ENCODE assay signal across 7 cellular contexts in the genomic region with DNA sequence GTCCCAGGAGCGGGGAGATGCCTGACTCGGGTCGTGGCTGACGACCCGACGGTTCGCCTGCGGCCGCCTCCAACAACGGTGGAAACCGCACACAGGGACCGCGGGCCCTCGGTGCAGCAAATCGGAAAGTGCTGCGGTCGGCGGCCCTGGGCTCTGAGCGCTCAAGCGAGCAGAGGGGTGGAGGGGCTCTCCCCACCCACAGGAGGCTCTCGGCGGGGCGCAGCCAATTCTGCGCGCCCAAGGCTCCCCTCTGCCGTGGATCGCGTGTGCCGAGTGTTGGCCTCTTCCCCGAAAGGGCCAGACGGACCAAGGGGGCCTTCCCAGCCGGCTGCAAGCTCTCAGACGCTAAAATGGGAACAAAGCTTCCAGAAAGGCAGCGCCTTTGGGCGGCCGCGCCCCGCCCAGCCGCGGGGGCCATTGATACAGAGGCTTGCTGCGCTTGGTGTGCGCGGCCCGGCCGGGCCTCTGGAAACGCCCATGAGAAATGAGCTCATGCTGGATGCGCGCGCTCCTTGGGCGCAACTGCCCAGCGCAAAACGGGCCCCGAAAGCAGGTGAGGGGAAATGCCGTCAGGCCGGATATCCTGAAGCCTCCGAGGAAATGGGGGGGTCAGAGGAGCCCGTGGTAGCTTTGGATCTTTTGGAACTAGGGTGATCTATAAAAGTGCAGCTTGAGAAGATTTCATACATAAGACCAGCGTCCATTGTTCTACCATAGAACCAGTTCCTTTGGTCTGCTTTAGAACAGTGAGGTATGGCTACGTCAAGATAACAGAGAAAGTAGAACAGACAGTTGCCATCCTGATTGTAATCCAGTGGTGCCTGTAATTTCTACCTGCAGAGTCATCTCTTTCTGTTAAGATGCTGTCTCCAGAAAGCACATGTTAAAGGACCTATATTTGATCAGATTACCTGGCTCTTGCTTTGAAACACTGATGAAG.
A peak's percentile ranks its signal among the peaks of the same experiment; 100 is the strongest.
DNase-seq lines count a peak whose midpoint lies in the region; ATAC-seq and TF ChIP-seq lines count a peak whose summit lies in the region.

No MANE protein-coding gene starts in this region.

- TF ChIP-seq CTCF in astrocyte of the cerebellum (IDR thresholded peaks at IDR 0.05; ENCODE audit: low read depth, low read length, missing control alignments) (no peak), retinal pigment epithelial cell (conservative IDR thresholded peaks at IDR 0.05; ENCODE audit: low read depth, low read length) (no peak)

- peak overlapping the region; percentile 57 for H3K4me3 ChIP-seq in astrocyte of the cerebellum (ENCODE audit: low read depth, low read length)
- H3K4me3 ChIP-seq in retinal pigment epithelial cell (ENCODE audit: low read length), result peak overlapping the region; percentile 82

- in situ Hi-C loops in astrocyte of the cerebellum (cut with HindIII; ENCODE audit: low sequenced_read_pairs), result no loop called here

- TF ChIP-seq POLR2A in GM18505 (IDR thresholded peaks at IDR 0.05; ENCODE audit: borderline replicate concordance, extremely low read depth, insufficient read depth, insufficient read length), result peak; percentile 93

- peak; percentile 43 for ATAC-seq in GM18505 (IDR thresholded peaks at IDR 0.05; ENCODE audit: unreplicated experiment)
- ATAC-seq in HG02884 (IDR thresholded peaks at IDR 0.05; ENCODE audit: unreplicated experiment), result peak; percentile 42

- DNase-seq in NCI-H1694 treated with DMSO at 0.1 percent for 48 hours (lab: John Stamatoyannopoulos, UW) (peak; percentile 75), T-helper 9 cell (peak; percentile 77), astrocyte of the cerebellum (ENCODE audit: low read depth) (peak; percentile 68), hypothalamus (lab: John Stamatoyannopoulos, UW) (peak in 50 of 51 donors; percentile 21 to 94 (median 70)), retinal pigment epithelial cell (ENCODE audit: low read depth) (peak; percentile 64)

Comparison
In these comparisons a context has a peak if more than half of its experiments do, and no peak if none do; other contexts are left out.
1. Peak in every context shown above with its lines: DNase-seq, ATAC-seq and H3K4me3 ChIP-seq.